8 cellular contexts compared by ENCODE assay signal in the genomic region with DNA sequence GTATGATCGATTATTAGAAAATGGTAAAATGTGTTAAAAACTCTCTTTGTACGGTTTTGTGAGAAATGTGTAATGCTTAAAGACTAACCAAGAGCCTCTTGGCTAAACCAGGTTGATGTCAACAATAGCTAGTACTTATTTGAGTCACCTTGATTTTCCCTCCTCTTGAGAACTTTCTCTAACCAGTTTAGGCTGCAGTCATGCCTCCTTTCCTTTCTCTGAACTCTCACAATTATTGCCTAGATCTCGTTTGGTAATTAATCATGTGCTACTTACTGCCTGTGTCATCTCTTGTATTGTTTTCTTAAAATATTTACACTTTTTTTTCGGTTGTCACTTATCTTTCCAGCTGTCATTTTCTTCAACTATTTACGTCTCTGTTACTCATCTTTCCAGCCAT. TPM values are rescaled to one million over a fixed set of nuclear protein-coding genes. Genes with fewer than 3 reads are reported as not detected.
DNase-seq lines count a peak whose midpoint lies in the region; ATAC-seq and TF ChIP-seq lines count a peak whose summit lies in the region.

No MANE protein-coding gene starts in this region.

- TF ChIP-seq CTCF in left ventricle myocardium inferior (IDR thresholded peaks at IDR 0.05; ENCODE audit: borderline replicate concordance), result no peak
- TF ChIP-seq CTCF in mammary epithelial cell (conservative IDR thresholded peaks at IDR 0.05 in 1 of 2, IDR thresholded peaks at IDR 0.05 in 1 of 2; ENCODE audit: extremely low read depth in 1 of 2, insufficient read depth in 1 of 2, low read depth in 1 of 2, low read length in 2 of 2), result no peak
- no peak for TF ChIP-seq CTCF in body of pancreas (IDR thresholded peaks at IDR 0.05)

- H3K27me3 ChIP-seq in left ventricle myocardium inferior (ENCODE audit: low read depth), result no peaks in the 10 kb centered on the region
- no peaks in the 10 kb centered on the region for H3K27me3 ChIP-seq in mammary epithelial cell (ENCODE audit: insufficient read depth, low read length)
- no peaks in the 10 kb centered on the region for H3K27me3 ChIP-seq in body of pancreas

- H3K27ac ChIP-seq in left ventricle myocardium inferior (replicated peaks), result peak overlapping the region; percentile 100
- H3K27ac ChIP-seq in mammary epithelial cell (ENCODE audit: insufficient read depth, low read depth, low read length), result no peak overlapping the region
- peak overlapping the region in 1 of 4 donors; percentile 99 for H3K27ac ChIP-seq in body of pancreas

- H3K4me3 ChIP-seq in left ventricle myocardium inferior, result peak overlapping the region; percentile 85
- H3K4me3 ChIP-seq in mammary epithelial cell (replicated peaks in 1 of 3; ENCODE audit: insufficient read depth in 1 of 3, low read depth in 2 of 3, low read length in 3 of 3), result peak overlapping the region; percentile 64 to 91 (median 83)
- H3K4me3 ChIP-seq in body of pancreas, result no peak overlapping the region

- TSS peak; percentile 64 for BruUV-seq in mammary epithelial cell (replicated peaks; lab: Mats Ljungman, UMichigan)

- peaks cover 32% of the 10 kb centered on the region for H3K79me2 ChIP-seq in mammary epithelial cell (ENCODE audit: insufficient read depth, low read length)

- H3K4me1 ChIP-seq in left ventricle myocardium inferior, result peaks cover 40% of the 10 kb centered on the region
- H3K4me1 ChIP-seq in mammary epithelial cell (ENCODE audit: insufficient read depth, low read length), result peaks cover 14% of the 10 kb centered on the region
- peaks cover 13% of the 10 kb centered on the region for H3K4me1 ChIP-seq in body of pancreas

- dilution Hi-C loops in mammary epithelial cell (cut with HindIII; ENCODE audit: low sequenced_read_pairs), result no loop called here

- ATAC-seq in Right ventricle myocardium inferior (no peak), HG03442 (IDR thresholded peaks at IDR 0.05; ENCODE audit: unreplicated experiment) (peak; percentile 31), body of pancreas (no peak)

- peak overlapping the region; percentile 83 for H3K4me2 ChIP-seq in mammary epithelial cell (ENCODE audit: insufficient read depth, low read depth, low read length)

- in situ Hi-C loops in mammary epithelial cell (cut with MboI; ENCODE audit: low sequenced_read_pairs in 2 of 2), result no loop called here

- WGBS in mammary epithelial cell (ENCODE audit: low coverage, missing lambda C conversion rate), result 25% methylated on average over 5 of the region's 5 CpGs
- 16 to 18% methylated on average over 5 of the region's 5 CpGs for WGBS in body of pancreas, 2 donors

- no peaks in the 10 kb centered on the region for H3K9me3 ChIP-seq in left ventricle myocardium inferior (replicated peaks)
- H3K9me3 ChIP-seq in mammary epithelial cell (replicated peaks; ENCODE audit: insufficient read depth, low read length), result no peaks in the 10 kb centered on the region
- H3K9me3 ChIP-seq in body of pancreas, result no peaks in the 10 kb centered on the region

- CTCF ChIA-PET in mammary epithelial cell (lab: Charles Lee; ENCODE audit: low non-redundant PET), result no interaction called here

- H4K20me1 ChIP-seq in mammary epithelial cell (ENCODE audit: insufficient read depth, low read length), result peaks cover 2% of the 10 kb centered on the region

- no peaks in the 10 kb centered on the region for H3K36me3 ChIP-seq in left ventricle myocardium inferior
- H3K36me3 ChIP-seq in mammary epithelial cell (ENCODE audit: insufficient read depth, low read length), result no peaks in the 10 kb centered on the region
- H3K36me3 ChIP-seq in body of pancreas (replicated peaks in 1 of 2; ENCODE audit: insufficient read depth in 1 of 2, low read depth in 2 of 2), result no peaks in the 10 kb centered on the region

- no peak overlapping the region for H3K9ac ChIP-seq in mammary epithelial cell (ENCODE audit: insufficient read depth, low read length)

- no peak for DNase-seq in left ventricle myocardium inferior
- DNase-seq in Right ventricle myocardium inferior (ENCODE audit: missing footprints), result no peak
- DNase-seq in mammary epithelial cell, result peak; percentile 3
- DNase-seq in renal cortical epithelial cell (ENCODE audit: low read depth), result peak; percentile 49
- DNase-seq in body of pancreas, result no peak
- DNase-seq in A172 (ENCODE audit: low spot score), result no peak
- no peak for DNase-seq in activated gamma-delta T cell (lab: John Stamatoyannopoulos, UW)

- no peak for TF ChIP-seq POLR2A in body of pancreas (IDR thresholded peaks at IDR 0.05)

- peak overlapping the region; percentile 91 for H2AFZ ChIP-seq in mammary epithelial cell (ENCODE audit: low read depth, low read length)

- intact Hi-C loops in left ventricle myocardium inferior (cut with micrococcal nuclease) (no loop called here), Right ventricle myocardium inferior (cut with DNase I) (loop anchor here (5.0 to 10.0 kb wide), 2 partner anchors 344 to 619 kb away; a partner anchor contains a TSS), mammary epithelial cell (cut with micrococcal nuclease) (loop anchor here (5.0 to 10.0 kb wide), 2 partner anchors 779 to 921 kb away; no protein-coding TSS in a partner anchor), body of pancreas (cut with DNase I) (no loop called here)

RNA-seq across cellular contexts. Expression of a gene that starts 1.1 kb away (rescaled TPM):
- 22.0 TPM for total RNA-seq in left ventricle myocardium inferior
- total RNA-seq in Right ventricle myocardium inferior, result 18.6 TPM
- total RNA-seq in mammary epithelial cell, result 10 to 100 TPM; 17.3 to 20.6 TPM
- 7.3 TPM for polyA plus RNA-seq in mammary epithelial cell
- 8.3 TPM for polyA minus RNA-seq in mammary epithelial cell
- 11.1 and 37.9 TPM in 2 replicates for total RNA-seq in renal cortical epithelial cell
- 10 to 100 TPM; 19.2 to 21.1 TPM for total RNA-seq in body of pancreas
- total RNA-seq in A172 (2014; rRNA removed; shearing (Covaris generic)), result 15.5 and 18.1 TPM in 2 replicates

Comparison
In these comparisons a context has a peak if more than half of its experiments do, and no peak if none do; other contexts are left out.
1. intact Hi-C loops: an anchor here in Right ventricle myocardium inferior (5.0 to 10.0 kb wide) and mammary epithelial cell (5.0 to 10.0 kb wide); none called in left ventricle myocardium inferior and body of pancreas.
2. DNase-seq: peak in mammary epithelial cell (single experiment) and renal cortical epithelial cell (single experiment); none in left ventricle myocardium inferior (single experiment), Right ventricle myocardium inferior (single experiment), body of pancreas (0 of 4), A172 (single experiment) and activated gamma-delta T cell (single experiment).
3. H3K4me3 ChIP-seq: peak in left ventricle myocardium inferior (single experiment) and mammary epithelial cell (3 of 3); none in body of pancreas (0 of 2).